In the genomic region with DNA sequence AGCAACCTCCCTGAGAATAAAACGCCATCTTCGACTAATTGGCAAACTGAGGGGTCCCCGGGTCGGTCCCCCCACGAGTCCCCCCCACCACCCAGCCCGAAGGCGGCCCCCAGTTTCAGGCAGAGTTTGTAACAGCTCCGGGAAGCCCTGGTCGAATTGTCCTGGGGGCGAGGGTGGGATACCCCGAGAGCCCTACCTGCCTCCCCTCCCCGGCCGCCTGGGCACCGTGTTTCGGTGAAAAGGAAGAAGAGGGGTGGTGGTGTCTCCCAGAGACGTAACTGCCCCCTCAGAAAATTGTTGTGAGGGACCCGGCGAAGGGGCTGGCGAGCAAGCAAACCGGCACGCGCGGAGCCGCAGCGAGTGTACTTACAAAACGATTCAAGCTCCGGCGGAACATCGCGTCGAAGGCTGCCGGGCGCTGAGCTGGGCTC, we compare ENCODE assay signal across 9 cellular contexts. TPM values are rescaled to one million over a fixed set of nuclear protein-coding genes. Genes with fewer than 3 reads are reported as not detected.
DNase-seq lines count a peak whose midpoint lies in the region; ATAC-seq, FAIRE-seq and TF ChIP-seq lines count a peak whose summit lies in the region.
"Had no signal": no experiment of that assay in that cellular context is flagged by ENCODE, and none has a peak within 500 bp of the region (broad histone marks: within the 10 kb centered on the region; RNA-seq: fewer than 3 reads in every experiment).

No MANE protein-coding gene starts in this region.

- H3K27ac Mint-ChIP-seq in activated CD4-positive, alpha-beta T cell treated with anti-CD3 and anti-CD28 coated beads for 36 hours: peak overlapping the region; percentile 25
- peak overlapping the region; percentile 34 for H3K27ac Mint-ChIP-seq in activated naive CD8-positive, alpha-beta T cell

- TF ChIP-seq POLR2A in suprapubic skin (IDR thresholded peaks at IDR 0.05): no peak

- peak overlapping the region in 1 of 2 donors; percentile 51 for H3K9ac ChIP-seq in kidney (ENCODE audit: low read length in 2 of 2)

- POLR2A ChIA-PET in activated CD4-positive, alpha-beta T cell treated with anti-CD3 and anti-CD28 coated beads for 36 hours (lab: Charles Lee): interaction anchor here (1.2 kb wide), 1 partner anchor 193 kb away, joined by 4 read pairs; no protein-coding TSS in a partner anchor

- TF ChIP-seq EP300 in suprapubic skin (IDR thresholded peaks at IDR 0.05): no peak

- TF ChIP-seq CTCF in kidney (IDR thresholded peaks at IDR 0.05; ENCODE audit: borderline replicate concordance, extremely low read depth, insufficient read depth) (no peak), suprapubic skin (IDR thresholded peaks at IDR 0.05) (no peak)

- H3K9me3 ChIP-seq in kidney (ENCODE audit: control insufficient read depth in 1 of 2, low read length in 2 of 2): no peaks in the 10 kb centered on the region
- no peaks in the 10 kb centered on the region for H3K9me3 ChIP-seq in suprapubic skin

- peak overlapping the region; percentile 79 for H3K4me3 Mint-ChIP-seq in activated CD4-positive, alpha-beta T cell treated with anti-CD3 and anti-CD28 coated beads for 36 hours
- peak overlapping the region; percentile 84 for H3K4me3 Mint-ChIP-seq in activated naive CD8-positive, alpha-beta T cell

- peaks cover 1% of the 10 kb centered on the region for H3K36me3 Mint-ChIP-seq in activated CD4-positive, alpha-beta T cell treated with anti-CD3 and anti-CD28 coated beads for 36 hours (ENCODE audit: low read depth)
- no peaks in the 10 kb centered on the region for H3K36me3 Mint-ChIP-seq in activated naive CD8-positive, alpha-beta T cell

- H3K4me1 Mint-ChIP-seq in activated CD4-positive, alpha-beta T cell treated with anti-CD3 and anti-CD28 coated beads for 36 hours: peaks cover 25% of the 10 kb centered on the region
- peaks cover 37% of the 10 kb centered on the region for H3K4me1 Mint-ChIP-seq in activated naive CD8-positive, alpha-beta T cell (ENCODE audit: low read depth)

- H3K27me3 ChIP-seq in suprapubic skin: no peaks in the 10 kb centered on the region

- H3K36me3 ChIP-seq in kidney (ENCODE audit: control insufficient read depth in 1 of 2, insufficient read depth in 2 of 2, low read length in 2 of 2) (no peaks in the 10 kb centered on the region), suprapubic skin (no peaks in the 10 kb centered on the region)

- H3K4me3 ChIP-seq in kidney (ENCODE audit: low read length in 2 of 2) (peak overlapping the region; percentile 69 to 73), suprapubic skin (peak overlapping the region; percentile 82)

- DNase-seq in activated CD4-positive, alpha-beta T cell treated with anti-CD3 and anti-CD28 coated beads for 36 hours: no peak
- DNase-seq in activated CD4-positive, alpha-beta T cell treated with anti-CD3 and anti-CD28 coated beads for 1 hour: no peak
- no peak for DNase-seq in kidney
- DNase-seq in suprapubic skin (ENCODE audit: low spot score in 2 of 2): peak in 1 of 2 donors; percentile 66
- DNase-seq in NCI-H226: no peak

- ATAC-seq in activated CD4-positive, alpha-beta T cell treated with anti-CD3 and anti-CD28 coated beads for 36 hours: no peak
- ATAC-seq in GM21619 (IDR thresholded peaks at IDR 0.05; ENCODE audit: unreplicated experiment) (no peak), GM21423 (IDR thresholded peaks at IDR 0.05; ENCODE audit: unreplicated experiment) (no peak)

- no peak for FAIRE-seq in kidney (lab: Jason Lieb, UNC)

- no peaks in the 10 kb centered on the region for H3K4me1 ChIP-seq in kidney (ENCODE audit: control insufficient read depth in 1 of 2, insufficient read depth in 1 of 2, low read depth in 1 of 2, low read length in 2 of 2)
- no peaks in the 10 kb centered on the region for H3K4me1 ChIP-seq in suprapubic skin

- no peaks in the 10 kb centered on the region for H3K9me3 Mint-ChIP-seq in activated CD4-positive, alpha-beta T cell treated with anti-CD3 and anti-CD28 coated beads for 36 hours (ENCODE audit: low read depth)
- H3K9me3 Mint-ChIP-seq in activated naive CD8-positive, alpha-beta T cell (ENCODE audit: low read depth): no peaks in the 10 kb centered on the region

- intact Hi-C loops in activated CD4-positive, alpha-beta T cell treated with anti-CD3 and anti-CD28 coated beads for 36 hours (cut with DNase I, micrococcal nuclease): loop anchor here (2.0 to 10.0 kb wide), 3 partner anchors 167 to 197 kb away; no protein-coding TSS in a partner anchor
- intact Hi-C loops in kidney (cut with DNase I): no loop called here

- H3K27me3 Mint-ChIP-seq in activated CD4-positive, alpha-beta T cell treated with anti-CD3 and anti-CD28 coated beads for 36 hours: no peaks in the 10 kb centered on the region
- H3K27me3 Mint-ChIP-seq in activated naive CD8-positive, alpha-beta T cell: no peaks in the 10 kb centered on the region

- 40% methylated on average over 16 of the region's 33 CpGs for WGBS in suprapubic skin

- CTCF ChIA-PET in activated CD4-positive, alpha-beta T cell treated with anti-CD3 and anti-CD28 coated beads for 36 hours (lab: Charles Lee): no interaction called here

- H3K27ac ChIP-seq in kidney (ENCODE audit: low read depth in 2 of 2, low read length in 2 of 2) (peak overlapping the region in 1 of 2 donors; percentile 47), suprapubic skin (peak overlapping the region; percentile 98)

RNA-seq across cellular contexts. Expression of gene ATP11C, which starts 1.2 kb away (rescaled TPM):
- total RNA-seq in activated CD4-positive, alpha-beta T cell treated with anti-CD3 and anti-CD28 coated beads for 36 hours: 10 to 100 TPM; 15.0 to 21.6 TPM
- total RNA-seq in kidney (23.9 TPM), suprapubic skin (10 to 100 TPM; 16.3 to 26.6 (median 18.4) TPM)
- polyA plus RNA-seq in kidney (ENCODE audit: insufficient read depth, low read depth, low replicate concordance): 10.1 TPM

RNA-seq across cellular contexts. Expression of gene CXorf66, which starts 33.7 kb away (rescaled TPM):
- total RNA-seq in activated CD4-positive, alpha-beta T cell treated with anti-CD3 and anti-CD28 coated beads for 36 hours: not detected
- total RNA-seq in kidney: not detected
- polyA plus RNA-seq in kidney (ENCODE audit: insufficient read depth, low read depth, low replicate concordance): not detected
- not detected for total RNA-seq in suprapubic skin
- total RNA-seq: Daoy had no signal
